19 cellular contexts compared by ENCODE assay signal in the genomic region with DNA sequence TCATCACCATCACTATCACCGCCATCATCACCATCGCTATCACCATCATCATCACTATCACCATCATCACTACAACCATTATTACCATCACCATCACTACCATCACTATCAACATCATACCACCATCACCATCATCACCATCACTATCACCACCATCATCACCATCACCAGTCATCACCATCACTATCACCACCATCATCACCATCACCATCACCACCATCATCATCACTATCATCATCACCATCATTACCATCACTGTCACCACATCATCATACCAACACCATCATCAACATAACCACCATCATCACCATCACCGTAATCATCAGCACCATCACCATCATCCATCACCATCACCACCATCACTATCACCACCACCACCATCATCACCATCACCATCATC.
DNase-seq lines count a peak whose midpoint lies in the region; ATAC-seq, FAIRE-seq and TF ChIP-seq lines count a peak whose summit lies in the region.
"Had no signal": no experiment of that assay in that cellular context is flagged by ENCODE, and none has a peak within 500 bp of the region (broad histone marks: within the 10 kb centered on the region; RNA-seq: fewer than 3 reads in every experiment).

No MANE protein-coding gene starts in this region.

- H2BK20ac ChIP-seq in IMR-90 (ENCODE audit: low read depth, low read length), result no peak overlapping the region
- no peak overlapping the region for H2BK20ac ChIP-seq in H1 (ENCODE audit: low read length)

- dilution Hi-C loops in IMR-90 (cut with HindIII; ENCODE audit: low sequenced_read_pairs, unreplicated experiment), result no loop called here

- FAIRE-seq in HepG2 (lab: Jason Lieb, UNC) (peak; percentile 51), H1 (lab: Jason Lieb, UNC) (no peak), urothelium cell line (lab: Jason Lieb, UNC) (peak; percentile 100)
- FAIRE-seq: GM18507 had no signal

- H2AFZ ChIP-seq in HepG2 (ENCODE audit: low read length) (no peak overlapping the region), IMR-90 (replicated peaks; ENCODE audit: low read length, poor library complexity) (no peak overlapping the region), H1 (ENCODE audit: low read length) (no peak overlapping the region)

- no peak overlapping the region for H3K23ac ChIP-seq in IMR-90 (ENCODE audit: low read depth, low read length)
- H3K23ac ChIP-seq in H1 (ENCODE audit: insufficient read length), result no peak overlapping the region

- TF ChIP-seq EP300 in HepG2 (IDR thresholded peaks at IDR 0.05; ENCODE audit: low read depth in 2 of 2, low read length in 2 of 2) (no peak), HepG2 (CRISPR knock-in tag; IDR thresholded peaks at IDR 0.05; ENCODE audit: borderline replicate concordance) (no peak), H1 (IDR thresholded peaks at IDR 0.05; ENCODE audit: borderline replicate concordance in 1 of 2, low read depth in 2 of 2, low read length in 2 of 2) (no peak)

- H3K27ac ChIP-seq in HepG2 (ENCODE audit: extremely low read length, insufficient read depth, low read length) (no peak overlapping the region), right lobe of liver (no peak overlapping the region), IMR-90 (ENCODE audit: insufficient read depth, low read length) (no peak overlapping the region), H1 (ENCODE audit: low read depth, low read length) (no peak overlapping the region), upper lobe of right lung (no peak overlapping the region)
- H3K27ac ChIP-seq: 22Rv1, BLaER1 had no signal

- H3K56ac ChIP-seq in IMR-90 (ENCODE audit: extremely low read depth, insufficient read depth, low read length) (no peak overlapping the region), H1 (replicated peaks; ENCODE audit: insufficient read length, low read depth, low read length) (peak overlapping the region; percentile 90)

- no peak overlapping the region for H3K4ac ChIP-seq in IMR-90 (ENCODE audit: low read depth, low read length)
- H3K4ac ChIP-seq in H1 (replicated peaks; ENCODE audit: insufficient read length, low read depth, low read length), result no peak overlapping the region

- H2BK12ac ChIP-seq in H1 (ENCODE audit: low read depth, low read length), result no peak overlapping the region

- DNase-seq in HepG2 (ENCODE audit: low spot score) (no peak), right lobe of liver (no peak), IMR-90 (no peak), H1 (ENCODE audit: low read depth in 1 of 2, low spot score in 2 of 2) (no peak), urothelium cell line (ENCODE audit: low spot score) (no peak), upper lobe of right lung (no peak)
- DNase-seq in activated CD4-positive, alpha-beta T cell treated with anti-CD3 and anti-CD28 coated beads, Interleukin-2, amount 50 U/mL, for 4 hours, result no peak
- DNase-seq: AML-193; Caco-2; CD8-positive, alpha-beta memory T cell; DMS53; GF-D8; GOT3; HCEC 1CT; KG1 had no signal

- POLR2A ChIA-PET in HepG2 (lab: Yijun Ruan, JAX), result no interaction called here
- POLR2A ChIA-PET in IMR-90 (lab: Charles Lee; ENCODE audit: unreplicated experiment), result no interaction called here
- POLR2A ChIA-PET in H1 (lab: Charles Lee; ENCODE audit: partially characterized antibody), result no interaction called here

- H3K4me3 ChIP-seq in HepG2 (replicated peaks in 1 of 3; ENCODE audit: insufficient read depth in 1 of 3, low read depth in 2 of 3, low read length in 3 of 3), result no peak overlapping the region
- no peak overlapping the region for H3K4me3 ChIP-seq in right lobe of liver
- no peak overlapping the region for H3K4me3 ChIP-seq in IMR-90 (ENCODE audit: insufficient read depth, low read depth, low read length)
- no peak overlapping the region for H3K4me3 ChIP-seq in H1 (ENCODE audit: extremely low read depth in 1 of 4, insufficient read depth in 2 of 4, low read depth in 3 of 4, low read length in 4 of 4)
- no peak overlapping the region for H3K4me3 ChIP-seq in upper lobe of right lung
- H3K4me3 ChIP-seq: BLaER1 had no signal

- TF ChIP-seq RAD21 in HepG2 (CRISPR knock-in tag; IDR thresholded peaks at IDR 0.05), result no peak
- TF ChIP-seq RAD21 in IMR-90 (IDR thresholded peaks at IDR 0.05; ENCODE audit: low read length), result no peak
- TF ChIP-seq RAD21 in H1 (IDR thresholded peaks at IDR 0.05 in 1 of 2, conservative IDR thresholded peaks at IDR 0.05 in 1 of 2; ENCODE audit: low read depth in 2 of 2, low read length in 2 of 2), result no peak

- no peak overlapping the region for H4K91ac ChIP-seq in IMR-90 (ENCODE audit: insufficient read depth, low read depth, low read length)
- H4K91ac ChIP-seq in H1 (replicated peaks; ENCODE audit: insufficient read length, low read length), result no peak overlapping the region

- intact Hi-C loops in HepG2 (cut with micrococcal nuclease; ENCODE audit: unreplicated experiment) (no loop called here), right lobe of liver (cut with DNase I) (no loop called here), IMR-90 (cut with micrococcal nuclease) (no loop called here), upper lobe of right lung (cut with DNase I) (no loop called here)

- no peaks in the 10 kb centered on the region for H3K36me3 ChIP-seq in HepG2 (replicated peaks in 1 of 2; ENCODE audit: control insufficient read depth in 1 of 2, insufficient read depth in 2 of 2, low read length in 2 of 2)
- no peaks in the 10 kb centered on the region for H3K36me3 ChIP-seq in right lobe of liver
- H3K36me3 ChIP-seq in IMR-90 (ENCODE audit: control insufficient read depth, insufficient read depth, low read length), result no peaks in the 10 kb centered on the region
- no peaks in the 10 kb centered on the region; a peak in 1 of 8 replicates for H3K36me3 ChIP-seq in H1 (ENCODE audit: control insufficient read depth in 2 of 4, insufficient read depth in 4 of 4, low read length in 3 of 4)
- H3K36me3 ChIP-seq in upper lobe of right lung, result no peaks in the 10 kb centered on the region
- H3K36me3 ChIP-seq: BLaER1 had no signal

- no peaks in the 10 kb centered on the region for H3K4me1 ChIP-seq in HepG2 (ENCODE audit: insufficient read depth, low read length)
- no peaks in the 10 kb centered on the region for H3K4me1 ChIP-seq in right lobe of liver
- no peaks in the 10 kb centered on the region for H3K4me1 ChIP-seq in IMR-90 (ENCODE audit: control insufficient read depth, insufficient read depth, low read length)
- H3K4me1 ChIP-seq in H1 (replicated peaks in 1 of 4; ENCODE audit: control insufficient read depth in 3 of 4, insufficient read depth in 4 of 4, low read length in 3 of 4), result no peaks in the 10 kb centered on the region
- H3K4me1 ChIP-seq in upper lobe of right lung, result no peaks in the 10 kb centered on the region
- H3K4me1 ChIP-seq: Caco-2 had no signal

- ATAC-seq in HepG2 (no peak), right lobe of liver (no peak), IMR-90 (ENCODE audit: low read depth) (no peak), GM21367 (IDR thresholded peaks at IDR 0.05; ENCODE audit: unreplicated experiment) (no peak), upper lobe of right lung (no peak)

- H4K20me1 ChIP-seq in HepG2 (ENCODE audit: insufficient read depth, low read length) (no peaks in the 10 kb centered on the region), IMR-90 (ENCODE audit: insufficient read depth, low read length) (no peaks in the 10 kb centered on the region), H1 (replicated peaks in 1 of 2; ENCODE audit: control insufficient read depth in 1 of 2, insufficient read depth in 2 of 2, low read length in 2 of 2) (peaks cover 0 to 5% of the 10 kb centered on the region in 2 experiments)
- H4K20me1 ChIP-seq: BLaER1 had no signal

- no peak overlapping the region for H3K14ac ChIP-seq in IMR-90 (replicated peaks; ENCODE audit: low read depth, low read length)
- H3K14ac ChIP-seq in H1 (ENCODE audit: insufficient read length), result no peak overlapping the region

- WGBS in HepG2 (ENCODE audit: low lambda C conversion rate), result 60% methylated on average over 3 of the region's 3 CpGs
- WGBS in right lobe of liver (ENCODE audit: insufficient coverage, low coverage, low lambda C conversion rate, missing lambda C conversion rate), result 83% methylated on average over 3 of the region's 3 CpGs
- WGBS in IMR-90 (ENCODE audit: extremely low coverage in 2 of 2, insufficient read length in 1 of 2), 2 experiments, result 88% methylated on average over 2 of the region's 3 CpGs; no CpG with 5 or more reads in 1 of the 2 experiments
- WGBS in H1 (ENCODE audit: extremely low coverage in 1 of 2, insufficient coverage in 1 of 2, insufficient read length in 1 of 2, insufficient replicate concordance in 2 of 2, low coverage in 1 of 2, low lambda C conversion rate in 2 of 2, missing lambda C conversion rate in 1 of 2), 2 experiments, result 77 to 100% methylated on average over 1 to 3 of the region's 3 CpGs

- CTCF ChIA-PET in HepG2 (lab: Yijun Ruan, JAX; ENCODE audit: low intra/inter-chr PET ratio, low total read pairs), result no interaction called here
- CTCF ChIA-PET in IMR-90 (lab: Yijun Ruan, JAX), result no interaction called here
- CTCF ChIA-PET in H1 (lab: Charles Lee; ENCODE audit: partially characterized antibody), result no interaction called here

- H2AK5ac ChIP-seq in IMR-90 (ENCODE audit: low read depth, low read length) (no peak overlapping the region), H1 (ENCODE audit: low read depth, low read length) (no peak overlapping the region)

- H2BK5ac ChIP-seq in IMR-90 (ENCODE audit: low read depth, low read length, poor library complexity, severe bottlenecking), result peak overlapping the region; percentile 39
- H2BK5ac ChIP-seq in H1 (ENCODE audit: low read depth, low read length), result no peak overlapping the region

- TF ChIP-seq CTCF in HepG2 (CRISPR knock-in tag; IDR thresholded peaks at IDR 0.05), result no peak
- TF ChIP-seq CTCF in right lobe of liver (IDR thresholded peaks at IDR 0.05), result no peak
- TF ChIP-seq CTCF in IMR-90 (conservative IDR thresholded peaks at IDR 0.05; ENCODE audit: low read depth, low read length), result no peak
- TF ChIP-seq CTCF in H1 (IDR thresholded peaks at IDR 0.05; ENCODE audit: control extremely low read depth in 1 of 3, insufficient read depth in 1 of 3, low read depth in 1 of 3, low read length in 3 of 3), result no peak
- no peak for TF ChIP-seq CTCF in upper lobe of right lung (IDR thresholded peaks at IDR 0.05)

- no peak overlapping the region for H2BK15ac ChIP-seq in IMR-90 (ENCODE audit: low read depth, low read length)
- no peak overlapping the region for H2BK15ac ChIP-seq in H1 (ENCODE audit: low read length)

- H3K27me3 ChIP-seq in HepG2 (ENCODE audit: control insufficient read depth in 1 of 2, insufficient read depth in 2 of 2, low read length in 2 of 2) (no peaks in the 10 kb centered on the region), right lobe of liver (no peaks in the 10 kb centered on the region), IMR-90 (ENCODE audit: control insufficient read depth, insufficient read depth, low read length) (no peaks in the 10 kb centered on the region), H1 (replicated peaks in 1 of 4; ENCODE audit: control insufficient read depth in 3 of 4, extremely low read depth in 1 of 4, insufficient read depth in 3 of 4, low read length in 3 of 4) (no peaks in the 10 kb centered on the region), upper lobe of right lung (no peaks in the 10 kb centered on the region)
- H3K27me3 ChIP-seq: BLaER1 had no signal

- no peak overlapping the region for H4K8ac ChIP-seq in IMR-90 (ENCODE audit: low read depth in 2 of 2, low read length in 2 of 2)
- H4K8ac ChIP-seq in H1 (ENCODE audit: extremely low read depth, insufficient read depth, low read length), result no peak overlapping the region

- no peaks in the 10 kb centered on the region for H3K79me1 ChIP-seq in IMR-90 (ENCODE audit: low read depth in 1 of 2, low read length in 2 of 2)
- no peaks in the 10 kb centered on the region for H3K79me1 ChIP-seq in H1 (ENCODE audit: low read depth, low read length)

- no peak overlapping the region for H3K9ac ChIP-seq in HepG2 (ENCODE audit: insufficient read depth, low read depth, low read length)
- no peak overlapping the region for H3K9ac ChIP-seq in IMR-90 (ENCODE audit: low read depth, low read length)
- H3K9ac ChIP-seq in H1 (replicated peaks in 1 of 4; ENCODE audit: extremely low read depth in 1 of 4, low read depth in 3 of 4, low read length in 3 of 4), result no peak overlapping the region
- H3K9ac ChIP-seq: BLaER1 had no signal

- no peak overlapping the region for H4K5ac ChIP-seq in IMR-90 (ENCODE audit: low read depth, low read length)
- H4K5ac ChIP-seq in H1 (ENCODE audit: insufficient read length, low read depth, low read length), result no peak overlapping the region

- H3K79me2 ChIP-seq in HepG2 (ENCODE audit: insufficient read depth, low read length) (no peaks in the 10 kb centered on the region), H1 (ENCODE audit: control insufficient read depth in 1 of 2, insufficient read depth in 2 of 2, low read length in 2 of 2) (no peaks in the 10 kb centered on the region)

- no peak overlapping the region for H3K18ac ChIP-seq in IMR-90 (ENCODE audit: low read depth, low read length)
- H3K18ac ChIP-seq in H1 (ENCODE audit: extremely low read depth, low read length), result no peak overlapping the region

- no peaks in the 10 kb centered on the region for H3K9me1 ChIP-seq in IMR-90 (ENCODE audit: insufficient read depth, low read length)

- in situ Hi-C loops in HepG2 (cut with HindIII; ENCODE audit: extremely low pct_ligation_motif_present, low pct_unique_long_range_greater_than_20kb), result no loop called here
- in situ Hi-C loops in IMR-90 (cut with MboI; ENCODE audit: low sequenced_read_pairs), result no loop called here

- H3K23me2 ChIP-seq in H1 (ENCODE audit: low read depth, low read length), result peaks cover 6% of the 10 kb centered on the region; the same call in 1 of the 2 replicates

- H3K9me3 ChIP-seq in HepG2 (ENCODE audit: low read length), result no peaks in the 10 kb centered on the region
- no peaks in the 10 kb centered on the region for H3K9me3 ChIP-seq in right lobe of liver
- H3K9me3 ChIP-seq in IMR-90 (ENCODE audit: control insufficient read depth, insufficient read depth, low read length), result peaks cover 10% of the 10 kb centered on the region
- H3K9me3 ChIP-seq in H1 (ENCODE audit: insufficient read depth in 2 of 2, low read depth in 1 of 2, low read length in 1 of 2), result peaks cover 67 to 89% of the 10 kb centered on the region in 2 experiments
- no peaks in the 10 kb centered on the region for H3K9me3 ChIP-seq in upper lobe of right lung
- H3K9me3 ChIP-seq: BLaER1, Caco-2 had no signal

- H2BK120ac ChIP-seq in IMR-90 (ENCODE audit: low read depth, low read length) (no peak overlapping the region), H1 (replicated peaks; ENCODE audit: low read depth, low read length) (no peak overlapping the region)

- TF ChIP-seq POLR2A in HepG2 (IDR thresholded peaks at IDR 0.05; ENCODE audit: insufficient read depth in 1 of 2, low read depth in 2 of 2, low read length in 2 of 2) (no peak), right lobe of liver (IDR thresholded peaks at IDR 0.05) (no peak), IMR-90 (IDR thresholded peaks at IDR 0.05; ENCODE audit: low read depth, low read length) (no peak), H1 (IDR thresholded peaks at IDR 0.05; ENCODE audit: control extremely low read depth in 1 of 2, low read depth in 2 of 2, low read length in 2 of 2) (no peak)

- no TSS peak for BruUV-seq in HepG2 (replicated peaks; lab: Mats Ljungman, UMichigan)
- no TSS peak for BruUV-seq in IMR-90 (replicated peaks; lab: Mats Ljungman, UMichigan)

- H2AK9ac ChIP-seq in IMR-90 (replicated peaks; ENCODE audit: low read depth, low read length, poor library complexity), result no peak overlapping the region

- no peak overlapping the region for H3K4me2 ChIP-seq in HepG2 (ENCODE audit: low read depth, low read length)
- no peak overlapping the region for H3K4me2 ChIP-seq in IMR-90 (ENCODE audit: low read depth, low read length)
- H3K4me2 ChIP-seq in H1 (ENCODE audit: insufficient read depth in 1 of 2, low read depth in 2 of 2, low read length in 2 of 2), result no peak overlapping the region
